Comparison of ENCODE assay signal across 22 cellular contexts in genomic region chr2:102795641-102796040, GRCh38.
"Had no signal": no experiment of that assay in that cellular context is flagged by ENCODE, and none has a peak within 500 bp of the region (broad histone marks: within the 10 kb centered on the region; RNA-seq: fewer than 3 reads in every experiment).

No MANE protein-coding gene starts in this region.

- H3K4me3 ChIP-seq: breast epithelium, PC-9, SJSA1 had no signal

- ATAC-seq: activated CD8-positive, alpha-beta T cell treated with anti-CD3 and anti-CD28 coated beads, Interleukin-2, amount 10 ng/mL, durations not matched to agents 7 days and 5 days; SK-N-SH treated with all-trans-retinoic acid at 6 μM for 48 hours; WTC11 had no signal

- H3K27me3 ChIP-seq: breast epithelium, SJSA1 had no signal

- H3K27ac ChIP-seq: breast epithelium, PC-9, SJSA1 had no signal

- H3K36me3 ChIP-seq: breast epithelium, SJSA1 had no signal

- H3K4me1 ChIP-seq: breast epithelium, SJSA1 had no signal

- H3K9me3 ChIP-seq: SJSA1 had no signal

- DNase-seq: activated CD4-positive, alpha-beta T cell treated with anti-CD3 and anti-CD28 coated beads for 48 hours; activated CD4-positive, alpha-beta T cell treated with anti-CD3 and anti-CD28 coated beads, Interleukin-2, amount 50 U/mL, for 4 hours; activated CD4-positive, CD25-positive, alpha-beta regulatory T cell treated with anti-CD3 and anti-CD28 coated beads, Interleukin-2, amount 50 U/mL, for 72 hours; activated CD8-positive, alpha-beta memory T cell treated with anti-CD3 and anti-CD28 coated beads, Interleukin-2, amount 50 U/mL, for 48 hours; activated CD8-positive, alpha-beta T cell treated with anti-CD3 and anti-CD28 coated beads, Interleukin-2, amount 10 ng/mL, durations not matched to agents 7 days and 5 days; activated effector memory CD4-positive, alpha-beta T cell treated with Interleukin-2 at 50 U/mL for 16 hours; activated naive CD4-positive, alpha-beta T cell; activated T-cell treated with anti-CD3 and anti-CD28 coated beads, Interleukin-2, amount 50 U/mL, for 1 hour; aorta; IMR-90; Kasumi-1; KBM-7; NCI-H187 treated with DMSO at 0.1 percent for 48 hours; NCI-H2081 treated with DMSO at 0.1 percent for 48 hours; NCI-H524; NCI-H748 treated with DMSO at 0.1 percent for 48 hours; PC-9; SW 1271 had no signal
